In genomic region chr7:130894146-130895005, GRCh38 we compare ENCODE assay signal across 1 cellular context.
TF ChIP-seq lines count a peak whose summit lies in the region.

No MANE protein-coding gene starts in this region.

TF ChIP-seq in HepG2, 621 proteins besides CTCF, POLR2A, EP300 and RAD21 (continued from another document and continues in another):
- no peak for TF ChIP-seq ZNF597 (CRISPR knock-in tag; IDR thresholded peaks at IDR 0.05)
- no peak for TF ChIP-seq ZNF234 (CRISPR knock-in tag; conservative IDR thresholded peaks at IDR 0.05)
- 0 out of 2 replicates have a peak, but pooled peaks have one; percentile 44 for TF ChIP-seq RCOR2 (CRISPR knock-in tag; IDR thresholded peaks at IDR 0.05)
- no peak for TF ChIP-seq ZMYM2 (CRISPR knock-in tag; IDR thresholded peaks at IDR 0.05)
- 0 out of 2 replicates have a peak, but pooled peaks have one; percentile 16 for TF ChIP-seq ZNF614 (CRISPR knock-in tag; IDR thresholded peaks at IDR 0.05; ENCODE audit: borderline replicate concordance)
- TF ChIP-seq, protein P1, sequence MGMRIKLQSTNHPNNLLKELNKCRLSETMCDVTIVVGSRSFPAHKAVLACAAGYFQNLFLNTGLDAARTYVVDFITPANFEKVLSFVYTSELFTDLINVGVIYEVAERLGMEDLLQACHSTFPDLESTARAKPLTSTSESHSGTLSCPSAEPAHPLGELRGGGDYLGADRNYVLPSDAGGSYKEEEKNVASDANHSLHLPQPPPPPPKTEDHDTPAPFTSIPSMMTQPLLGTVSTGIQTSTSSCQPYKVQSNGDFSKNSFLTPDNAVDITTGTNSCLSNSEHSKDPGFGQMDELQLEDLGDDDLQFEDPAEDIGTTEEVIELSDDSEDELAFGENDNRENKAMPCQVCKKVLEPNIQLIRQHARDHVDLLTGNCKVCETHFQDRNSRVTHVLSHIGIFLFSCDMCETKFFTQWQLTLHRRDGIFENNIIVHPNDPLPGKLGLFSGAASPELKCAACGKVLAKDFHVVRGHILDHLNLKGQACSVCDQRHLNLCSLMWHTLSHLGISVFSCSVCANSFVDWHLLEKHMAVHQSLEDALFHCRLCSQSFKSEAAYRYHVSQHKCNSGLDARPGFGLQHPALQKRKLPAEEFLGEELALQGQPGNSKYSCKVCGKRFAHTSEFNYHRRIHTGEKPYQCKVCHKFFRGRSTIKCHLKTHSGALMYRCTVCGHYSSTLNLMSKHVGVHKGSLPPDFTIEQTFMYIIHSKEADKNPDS (CRISPR knock-in tag; IDR thresholded peaks at IDR 0.05), result no peak
- no peak for TF ChIP-seq ZNF446 (CRISPR knock-in tag; IDR thresholded peaks at IDR 0.05)
- no peak for TF ChIP-seq TBL1XR1 (IDR thresholded peaks at IDR 0.05; ENCODE audit: borderline replicate concordance, low read length, partially characterized antibody)
- TF ChIP-seq HBP1 (CRISPR knock-in tag; IDR thresholded peaks at IDR 0.05; ENCODE audit: low read depth), result no peak
- no peak for TF ChIP-seq PCBP1 (IDR thresholded peaks at IDR 0.05; ENCODE audit: borderline replicate concordance, low read depth, low read length)
- no peak for TF ChIP-seq POLR2AphosphoS2 (IDR thresholded peaks at IDR 0.05; ENCODE audit: low read depth, low read length)
- no peak for TF ChIP-seq GRHL1 (CRISPR knock-in tag; conservative IDR thresholded peaks at IDR 0.05)
- TF ChIP-seq E2F5 (CRISPR knock-in tag; conservative IDR thresholded peaks at IDR 0.05), result no peak
- no peak for TF ChIP-seq PAWR (CRISPR knock-in tag; IDR thresholded peaks at IDR 0.05; ENCODE audit: borderline replicate concordance)
- TF ChIP-seq ZNF180 (CRISPR knock-in tag; IDR thresholded peaks at IDR 0.05; ENCODE audit: borderline replicate concordance, low read depth), result no peak
- TF ChIP-seq ZSCAN25 (CRISPR knock-in tag; IDR thresholded peaks at IDR 0.05), result no peak
- no peak for TF ChIP-seq ZNF629 (CRISPR knock-in tag; conservative IDR thresholded peaks at IDR 0.05)
- TF ChIP-seq DNMT1 (CRISPR knock-in tag; IDR thresholded peaks at IDR 0.05), result no peak
- no peak for TF ChIP-seq ZFP90 (CRISPR knock-in tag; IDR thresholded peaks at IDR 0.05; ENCODE audit: borderline replicate concordance)
- TF ChIP-seq, protein P2, sequence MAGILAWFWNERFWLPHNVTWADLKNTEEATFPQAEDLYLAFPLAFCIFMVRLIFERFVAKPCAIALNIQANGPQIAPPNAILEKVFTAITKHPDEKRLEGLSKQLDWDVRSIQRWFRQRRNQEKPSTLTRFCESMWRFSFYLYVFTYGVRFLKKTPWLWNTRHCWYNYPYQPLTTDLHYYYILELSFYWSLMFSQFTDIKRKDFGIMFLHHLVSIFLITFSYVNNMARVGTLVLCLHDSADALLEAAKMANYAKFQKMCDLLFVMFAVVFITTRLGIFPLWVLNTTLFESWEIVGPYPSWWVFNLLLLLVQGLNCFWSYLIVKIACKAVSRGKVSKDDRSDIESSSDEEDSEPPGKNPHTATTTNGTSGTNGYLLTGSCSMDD (CRISPR knock-in tag; IDR thresholded peaks at IDR 0.05), result no peak
- TF ChIP-seq KLF13 (CRISPR knock-in tag; IDR thresholded peaks at IDR 0.05), result no peak
- no peak for TF ChIP-seq ZNF496 (CRISPR knock-in tag; IDR thresholded peaks at IDR 0.05; ENCODE audit: insufficient replicate concordance)
- TF ChIP-seq RORA (CRISPR knock-in tag; IDR thresholded peaks at IDR 0.05), result no peak
- no peak for TF ChIP-seq HOXA9 (CRISPR knock-in tag; IDR thresholded peaks at IDR 0.05; ENCODE audit: borderline replicate concordance)
- TF ChIP-seq ZBTB26 (CRISPR knock-in tag; IDR thresholded peaks at IDR 0.05; ENCODE audit: borderline replicate concordance), result no peak
- TF ChIP-seq CREM (IDR thresholded peaks at IDR 0.05), result no peak; the same call in 1 of the 2 replicates
- no peak for TF ChIP-seq CREM (CRISPR knock-in tag; IDR thresholded peaks at IDR 0.05)
- no peak for TF ChIP-seq SMAD1 (CRISPR knock-in tag; IDR thresholded peaks at IDR 0.05; ENCODE audit: borderline replicate concordance, low read depth)
- no peak for TF ChIP-seq ZSCAN5A (CRISPR knock-in tag; IDR thresholded peaks at IDR 0.05; ENCODE audit: borderline replicate concordance)
- TF ChIP-seq XRCC5 (optimal IDR thresholded peaks at IDR 0.05; ENCODE audit: low read length), result peak; percentile 55
- no peak for TF ChIP-seq ARNTL (CRISPR knock-in tag; IDR thresholded peaks at IDR 0.05)
- TF ChIP-seq, protein P3, sequence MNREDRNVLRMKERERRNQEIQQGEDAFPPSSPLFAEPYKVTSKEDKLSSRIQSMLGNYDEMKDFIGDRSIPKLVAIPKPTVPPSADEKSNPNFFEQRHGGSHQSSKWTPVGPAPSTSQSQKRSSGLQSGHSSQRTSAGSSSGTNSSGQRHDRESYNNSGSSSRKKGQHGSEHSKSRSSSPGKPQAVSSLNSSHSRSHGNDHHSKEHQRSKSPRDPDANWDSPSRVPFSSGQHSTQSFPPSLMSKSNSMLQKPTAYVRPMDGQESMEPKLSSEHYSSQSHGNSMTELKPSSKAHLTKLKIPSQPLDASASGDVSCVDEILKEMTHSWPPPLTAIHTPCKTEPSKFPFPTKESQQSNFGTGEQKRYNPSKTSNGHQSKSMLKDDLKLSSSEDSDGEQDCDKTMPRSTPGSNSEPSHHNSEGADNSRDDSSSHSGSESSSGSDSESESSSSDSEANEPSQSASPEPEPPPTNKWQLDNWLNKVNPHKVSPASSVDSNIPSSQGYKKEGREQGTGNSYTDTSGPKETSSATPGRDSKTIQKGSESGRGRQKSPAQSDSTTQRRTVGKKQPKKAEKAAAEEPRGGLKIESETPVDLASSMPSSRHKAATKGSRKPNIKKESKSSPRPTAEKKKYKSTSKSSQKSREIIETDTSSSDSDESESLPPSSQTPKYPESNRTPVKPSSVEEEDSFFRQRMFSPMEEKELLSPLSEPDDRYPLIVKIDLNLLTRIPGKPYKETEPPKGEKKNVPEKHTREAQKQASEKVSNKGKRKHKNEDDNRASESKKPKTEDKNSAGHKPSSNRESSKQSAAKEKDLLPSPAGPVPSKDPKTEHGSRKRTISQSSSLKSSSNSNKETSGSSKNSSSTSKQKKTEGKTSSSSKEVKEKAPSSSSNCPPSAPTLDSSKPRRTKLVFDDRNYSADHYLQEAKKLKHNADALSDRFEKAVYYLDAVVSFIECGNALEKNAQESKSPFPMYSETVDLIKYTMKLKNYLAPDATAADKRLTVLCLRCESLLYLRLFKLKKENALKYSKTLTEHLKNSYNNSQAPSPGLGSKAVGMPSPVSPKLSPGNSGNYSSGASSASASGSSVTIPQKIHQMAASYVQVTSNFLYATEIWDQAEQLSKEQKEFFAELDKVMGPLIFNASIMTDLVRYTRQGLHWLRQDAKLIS (CRISPR knock-in tag; IDR thresholded peaks at IDR 0.05), result no peak
- TF ChIP-seq DMTF1 (CRISPR knock-in tag; IDR thresholded peaks at IDR 0.05), result no peak
- no peak for TF ChIP-seq MTF1 (CRISPR knock-in tag; IDR thresholded peaks at IDR 0.05)
- TF ChIP-seq HNF4A (CRISPR knock-in tag; IDR thresholded peaks at IDR 0.05), result peak; percentile 60
- TF ChIP-seq IRX3 (CRISPR knock-in tag; IDR thresholded peaks at IDR 0.05; ENCODE audit: borderline replicate concordance, low read depth), result no peak
- no peak for TF ChIP-seq NFYB (CRISPR knock-in tag; IDR thresholded peaks at IDR 0.05)
- no peak for TF ChIP-seq ZSCAN31 (CRISPR knock-in tag; IDR thresholded peaks at IDR 0.05; ENCODE audit: low read depth)
- TF ChIP-seq ZNF282 (IDR thresholded peaks at IDR 0.05; ENCODE audit: partially characterized antibody), result no peak
- TF ChIP-seq ZFX (CRISPR knock-in tag; IDR thresholded peaks at IDR 0.05; ENCODE audit: low read depth), result no peak
- TF ChIP-seq NFRKB (IDR thresholded peaks at IDR 0.05), result no peak
- TF ChIP-seq MIXL1 (CRISPR knock-in tag; IDR thresholded peaks at IDR 0.05), result no peak
- TF ChIP-seq RBM22 (optimal IDR thresholded peaks at IDR 0.05; ENCODE audit: low read length), result peak; percentile 81
- no peak for TF ChIP-seq MEIS2 (CRISPR knock-in tag; IDR thresholded peaks at IDR 0.05)
